In the genomic region with DNA sequence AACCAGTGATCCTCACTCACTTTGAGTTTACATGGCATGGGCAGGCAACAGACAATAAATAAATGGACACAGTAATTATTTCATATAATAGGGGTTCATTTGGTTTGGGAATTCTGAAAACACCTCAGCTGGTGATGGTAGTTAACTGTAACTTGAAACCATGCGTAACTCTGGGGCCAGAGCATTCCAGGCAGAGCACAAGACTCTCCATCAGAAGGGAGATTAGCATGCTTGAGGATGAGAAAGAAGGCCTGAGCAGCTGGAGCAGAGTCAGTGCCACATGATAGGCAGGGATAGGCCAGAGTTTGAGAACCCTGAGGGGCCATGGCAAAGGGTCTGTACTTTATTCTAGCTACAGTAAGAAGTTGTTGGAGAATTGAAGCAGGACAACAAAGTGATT, we compare ENCODE assay signal across 19 cellular contexts. TPM values are rescaled to one million over a fixed set of nuclear protein-coding genes. Genes with fewer than 3 reads are reported as not detected.
DNase-seq lines count a peak whose midpoint lies in the region; ATAC-seq, FAIRE-seq and TF ChIP-seq lines count a peak whose summit lies in the region.
"Had no signal": no experiment of that assay in that cellular context is flagged by ENCODE, and none has a peak within 500 bp of the region (broad histone marks: within the 10 kb centered on the region; RNA-seq: fewer than 3 reads in every experiment).

No MANE protein-coding gene starts in this region.

- no peaks in the 10 kb centered on the region for H3K36me3 Mint-ChIP-seq in GM23338 (ENCODE audit: low read depth)
- H3K36me3 Mint-ChIP-seq: CD8-positive, alpha-beta T cell had no signal

- no peak overlapping the region for H4K91ac ChIP-seq in H1 (replicated peaks; ENCODE audit: insufficient read length, low read length)

- no peak for TF ChIP-seq POLR2A in H1 (IDR thresholded peaks at IDR 0.05; ENCODE audit: control extremely low read depth in 1 of 2, low read depth in 2 of 2, low read length in 2 of 2)

- no TSS peak for BruUV-seq in PC-3 (replicated peaks; lab: Mats Ljungman, UMichigan)

- H3K4me3 ChIP-seq in GM23338 = no peak overlapping the region
- no peak overlapping the region for H3K4me3 ChIP-seq in PC-3 (ENCODE audit: low read length)
- no peak overlapping the region for H3K4me3 ChIP-seq in H1 (ENCODE audit: extremely low read depth in 1 of 4, insufficient read depth in 2 of 4, low read depth in 3 of 4, low read length in 4 of 4)
- H3K4me3 ChIP-seq in mesendoderm (ENCODE audit: low read length) = no peak overlapping the region
- H3K4me3 ChIP-seq: GM23248, MG63, PC-9 had no signal

- TF ChIP-seq CTCF in GM23338 (conservative IDR thresholded peaks at IDR 0.05; ENCODE audit: low read depth in 2 of 2) (no peak), PC-3 (conservative IDR thresholded peaks at IDR 0.05; ENCODE audit: low read depth, low read length) (no peak), H1 (IDR thresholded peaks at IDR 0.05; ENCODE audit: control extremely low read depth in 1 of 3, insufficient read depth in 1 of 3, low read depth in 1 of 3, low read length in 3 of 3) (no peak)

- H3K4ac ChIP-seq in H1 (replicated peaks; ENCODE audit: insufficient read length, low read depth, low read length) (no peak overlapping the region), mesendoderm (ENCODE audit: low read depth, low read length) (no peak overlapping the region)

- no peak overlapping the region for H2BK20ac ChIP-seq in H1 (ENCODE audit: low read length)

- no peak for FAIRE-seq in H1 (lab: Jason Lieb, UNC)

- no peak overlapping the region for H3K4me3 Mint-ChIP-seq in GM23338
- H3K4me3 Mint-ChIP-seq: CD8-positive, alpha-beta T cell had no signal

- H2BK15ac ChIP-seq in H1 (ENCODE audit: low read length) = no peak overlapping the region
- H2BK15ac ChIP-seq in mesendoderm (replicated peaks; ENCODE audit: low read depth) = no peak overlapping the region

- H3K4me1 Mint-ChIP-seq in GM23338 = peaks cover 6% of the 10 kb centered on the region; the same call in 2 of the 3 replicates

- no peak overlapping the region for H2BK5ac ChIP-seq in H1 (ENCODE audit: low read depth, low read length)
- no peak overlapping the region for H2BK5ac ChIP-seq in mesendoderm (ENCODE audit: low read length)

- POLR2A ChIA-PET in PC-3 (lab: Charles Lee; ENCODE audit: unreplicated experiment) (interaction anchor here (0.9 kb wide), 1 partner anchor 94 kb away, joined by 7 read pairs; no protein-coding TSS in a partner anchor), H1 (lab: Charles Lee; ENCODE audit: partially characterized antibody) (no interaction called here)

- no peak overlapping the region for H4K8ac ChIP-seq in H1 (ENCODE audit: extremely low read depth, insufficient read depth, low read length)
- no peak overlapping the region for H4K8ac ChIP-seq in mesendoderm (ENCODE audit: low read depth, low read length)

- H3K27ac ChIP-seq in GM23338 (ENCODE audit: low read depth) (no peak overlapping the region), PC-3 (ENCODE audit: low read length) (peak overlapping the region; percentile 96), H1 (ENCODE audit: low read depth, low read length) (no peak overlapping the region), mesendoderm (ENCODE audit: low read depth, low read length) (no peak overlapping the region)
- H3K27ac ChIP-seq: GM23248, KMS-11, PC-9 had no signal

- 0% methylated on average over 1 of the region's 1 CpG; no CpG with 5 or more reads in 1 of the 2 experiments for WGBS in H1 (ENCODE audit: extremely low coverage in 1 of 2, insufficient coverage in 1 of 2, insufficient read length in 1 of 2, insufficient replicate concordance in 2 of 2, low coverage in 1 of 2, low lambda C conversion rate in 2 of 2, missing lambda C conversion rate in 1 of 2), 2 experiments
- no CpG with 5 or more reads among the region's 1 CpG for WGBS in mesendoderm (ENCODE audit: extremely low coverage, insufficient coverage, low lambda C conversion rate)

- H3K27ac Mint-ChIP-seq in GM23338 = no peak overlapping the region
- H3K27ac Mint-ChIP-seq: CD8-positive, alpha-beta T cell had no signal

- H3F3A ChIP-seq in GM23338 (replicated peaks; ENCODE audit: low read depth) (no peaks in the 10 kb centered on the region), PC-3 (ENCODE audit: low read length, unreplicated experiment) (peaks cover 37% of the 10 kb centered on the region)

- H3K23ac ChIP-seq in H1 (ENCODE audit: insufficient read length) (no peak overlapping the region), mesendoderm (ENCODE audit: low read length) (no peak overlapping the region)

- H3K4me1 ChIP-seq in GM23338 (ENCODE audit: insufficient read depth) (peaks cover 11% of the 10 kb centered on the region; the same call in 1 of the 2 replicates), PC-3 (ENCODE audit: insufficient read depth, low read length) (peaks cover 63% of the 10 kb centered on the region), H1 (replicated peaks in 1 of 4; ENCODE audit: control insufficient read depth in 3 of 4, insufficient read depth in 4 of 4, low read length in 3 of 4) (no peaks in the 10 kb centered on the region), mesendoderm (ENCODE audit: control insufficient read depth, low read depth, low read length) (no peaks in the 10 kb centered on the region)

- no peak for TF ChIP-seq EP300 in H1 (IDR thresholded peaks at IDR 0.05; ENCODE audit: borderline replicate concordance in 1 of 2, low read depth in 2 of 2, low read length in 2 of 2)

- H3K79me2 ChIP-seq in GM23338 (replicated peaks; ENCODE audit: insufficient read depth) = no peaks in the 10 kb centered on the region
- no peaks in the 10 kb centered on the region for H3K79me2 ChIP-seq in PC-3 (ENCODE audit: low read length)
- no peaks in the 10 kb centered on the region for H3K79me2 ChIP-seq in H1 (ENCODE audit: control insufficient read depth in 1 of 2, insufficient read depth in 2 of 2, low read length in 2 of 2)
- no peaks in the 10 kb centered on the region for H3K79me2 ChIP-seq in mesendoderm (ENCODE audit: control insufficient read depth, insufficient read depth, low read length)

- H3K36me3 ChIP-seq in GM23338 (ENCODE audit: insufficient read depth) = no peaks in the 10 kb centered on the region
- H3K36me3 ChIP-seq in PC-3 (ENCODE audit: low read depth, low read length) = no peaks in the 10 kb centered on the region
- no peaks in the 10 kb centered on the region for H3K36me3 ChIP-seq in H1 (ENCODE audit: control insufficient read depth in 2 of 4, insufficient read depth in 4 of 4, low read length in 3 of 4)
- no peaks in the 10 kb centered on the region for H3K36me3 ChIP-seq in mesendoderm (ENCODE audit: control insufficient read depth, insufficient read depth, low read length)
- H3K36me3 ChIP-seq: MG63 had no signal

- H4K5ac ChIP-seq in H1 (ENCODE audit: insufficient read length, low read depth, low read length) (no peak overlapping the region), mesendoderm (ENCODE audit: low read length) (no peak overlapping the region)

- H3K9ac ChIP-seq in PC-3 (ENCODE audit: low read length) (peak overlapping the region; percentile 86), H1 (replicated peaks in 1 of 4; ENCODE audit: extremely low read depth in 1 of 4, low read depth in 3 of 4, low read length in 3 of 4) (no peak overlapping the region), mesendoderm (ENCODE audit: low read length) (no peak overlapping the region)
- H3K9ac ChIP-seq: GM23248, KMS-11 had no signal

- CTCF ChIA-PET in PC-3 (lab: Charles Lee) (interaction anchor here (1.5 kb wide), 1 partner anchor 46 kb away, joined by 7 read pairs; no protein-coding TSS in a partner anchor), H1 (lab: Charles Lee; ENCODE audit: partially characterized antibody) (interaction anchor here (1.2 kb wide), 1 partner anchor 12 kb away, joined by 3 read pairs; no protein-coding TSS in a partner anchor)

- H2BK12ac ChIP-seq in H1 (ENCODE audit: low read depth, low read length) = no peak overlapping the region

- no peaks in the 10 kb centered on the region; the same call in 1 of the 2 replicates for H3K9me2 ChIP-seq in GM23338 (ENCODE audit: insufficient read depth)
- H3K9me2 ChIP-seq in PC-3 (replicated peaks; ENCODE audit: low read length) = no peaks in the 10 kb centered on the region

- H3K27me3 ChIP-seq in GM23338 (ENCODE audit: insufficient read depth) = no peaks in the 10 kb centered on the region
- no peaks in the 10 kb centered on the region for H3K27me3 ChIP-seq in PC-3 (ENCODE audit: low read length)
- H3K27me3 ChIP-seq in H1 (replicated peaks in 1 of 4; ENCODE audit: control insufficient read depth in 3 of 4, extremely low read depth in 1 of 4, insufficient read depth in 3 of 4, low read length in 3 of 4) = no peaks in the 10 kb centered on the region
- no peaks in the 10 kb centered on the region for H3K27me3 ChIP-seq in mesendoderm (ENCODE audit: insufficient read depth, low read length, poor library complexity)
- H3K27me3 ChIP-seq: MG63 had no signal

- H3K18ac ChIP-seq in H1 (ENCODE audit: extremely low read depth, low read length) (no peak overlapping the region), mesendoderm (ENCODE audit: low read length) (no peak overlapping the region)

- H3K9me3 Mint-ChIP-seq in GM23338 = no peaks in the 10 kb centered on the region
- H3K9me3 Mint-ChIP-seq: CD8-positive, alpha-beta T cell had no signal

- intact Hi-C loops in PC-3 (cut with micrococcal nuclease) = loop anchor here (5.0 kb wide), 3 partner anchors 338 to 413 kb away; a partner anchor contains a TSS

- no peak overlapping the region for H2BK120ac ChIP-seq in H1 (replicated peaks; ENCODE audit: low read depth, low read length)
- no peak overlapping the region for H2BK120ac ChIP-seq in mesendoderm (ENCODE audit: low read depth, low read length)

- H2AFZ ChIP-seq in GM23338 (no peak overlapping the region), PC-3 (ENCODE audit: low read length) (no peak overlapping the region), H1 (ENCODE audit: low read length) (no peak overlapping the region)
- H2AFZ ChIP-seq: GM23248, PC-9 had no signal

- DNase-seq in GM23338 (ENCODE audit: low spot score) = peak; percentile 64
- DNase-seq in PC-3 = no peak
- DNase-seq in H1 (ENCODE audit: low read depth in 1 of 2, low spot score in 2 of 2) = no peak
- peak; percentile 38 for DNase-seq in mesendoderm
- no peak for DNase-seq in T-helper 9 cell
- DNase-seq in T-helper 1 cell = no peak
- DNase-seq in RKO (ENCODE audit: low spot score) = no peak
- DNase-seq: CD8-positive, alpha-beta T cell; DND-41; GF-D8; GM23248; MG63; NCI-H1105; NCI-H187 treated with DMSO at 0.1 percent for 48 hours; NCI-H510A treated with DMSO at 0.1 percent for 48 hours; PC-9; Right ventricle myocardium superior had no signal

- no peaks in the 10 kb centered on the region for H3K23me2 ChIP-seq in H1 (ENCODE audit: low read depth, low read length)

- no peak overlapping the region for H3K56ac ChIP-seq in H1 (replicated peaks; ENCODE audit: insufficient read length, low read depth, low read length)
- no peak overlapping the region for H3K56ac ChIP-seq in mesendoderm (ENCODE audit: low read length)

- ATAC-seq in GM23338 (peak; percentile 77), PC-3 (no peak), HG02571 (IDR thresholded peaks at IDR 0.05; ENCODE audit: unreplicated experiment) (no peak)
- ATAC-seq: CD8-positive, alpha-beta T cell had no signal

- H3K79me1 ChIP-seq in H1 (ENCODE audit: low read depth, low read length) (no peaks in the 10 kb centered on the region), mesendoderm (ENCODE audit: low read length) (no peaks in the 10 kb centered on the region)

- H3K4me2 ChIP-seq in GM23338 = no peak overlapping the region
- H3K4me2 ChIP-seq in PC-3 (ENCODE audit: low read length) = peak overlapping the region; percentile 48
- H3K4me2 ChIP-seq in H1 (ENCODE audit: insufficient read depth in 1 of 2, low read depth in 2 of 2, low read length in 2 of 2) = no peak overlapping the region
- no peak overlapping the region for H3K4me2 ChIP-seq in mesendoderm (ENCODE audit: low read length)
- H3K4me2 ChIP-seq: KMS-11, PC-9 had no signal

- H3K9me3 ChIP-seq in PC-3 (ENCODE audit: low read length) (no peaks in the 10 kb centered on the region), H1 (ENCODE audit: insufficient read depth in 2 of 2, low read depth in 1 of 2, low read length in 1 of 2) (no peaks in the 10 kb centered on the region)
- H3K9me3 ChIP-seq: MG63 had no signal

- no peak overlapping the region for H3K14ac ChIP-seq in H1 (ENCODE audit: insufficient read length)

- H4K20me1 ChIP-seq in GM23338 (replicated peaks; ENCODE audit: insufficient read depth) (no peaks in the 10 kb centered on the region), PC-3 (ENCODE audit: low read length) (no peaks in the 10 kb centered on the region), H1 (replicated peaks in 1 of 2; ENCODE audit: control insufficient read depth in 1 of 2, insufficient read depth in 2 of 2, low read length in 2 of 2) (no peaks in the 10 kb centered on the region)

- H2AK5ac ChIP-seq in H1 (ENCODE audit: low read depth, low read length) = no peak overlapping the region
- no peak overlapping the region for H2AK5ac ChIP-seq in mesendoderm (ENCODE audit: low read length)

- peaks cover 3% of the 10 kb centered on the region for H3K27me3 Mint-ChIP-seq in GM23338 (ENCODE audit: insufficient read depth, low read depth, poor library complexity)

- no peak for TF ChIP-seq RAD21 in H1 (IDR thresholded peaks at IDR 0.05 in 1 of 2, conservative IDR thresholded peaks at IDR 0.05 in 1 of 2; ENCODE audit: low read depth in 2 of 2, low read length in 2 of 2)

RNA-seq across cellular contexts. Expression of a gene that starts 56.3 kb away (rescaled TPM):
- not detected in 2 replicates for total RNA-seq in GM23338 (2014; rRNA removed; shearing (Covaris generic))
- 0.11 and 0.12 TPM in 2 replicates for polyA plus RNA-seq in GM23338 (2016; fragmentation: Nextera tagmentation; extraction: Ambion mirVana)
- total RNA-seq in PC-3 (2014; rRNA removed) = 360 and 477 TPM in 2 replicates
- not detected in 2 replicates for total RNA-seq in H1 (2021; fragmentation: NEBNext Ultra II Directional; extraction: Animal tissue kit (Norgen Biotek cat#: 25700))
- not detected in 2 replicates for polyA plus RNA-seq in H1 (2011; rRNA removed)
- not detected for polyA plus RNA-seq in H1 (2011; cell fraction: cytosol; rRNA removed)
- polyA plus RNA-seq in H1 (2011; cell fraction: nucleus; rRNA removed) = not detected
- not detected in 4 replicates for polyA plus RNA-seq in H1 (2012, experiment 1 of 2)
- not detected for polyA plus RNA-seq in H1 (2012, experiment 2 of 2)
- polyA plus RNA-seq in H1 (2013, experiment 1 of 2) = 0.16 TPM
- not detected for polyA plus RNA-seq in H1 (2013, experiment 2 of 2)
- not detected in 2 replicates for polyA minus RNA-seq in H1 (2011; rRNA and poly(A)+ RNA removed)
- polyA minus RNA-seq in H1 (2011; cell fraction: cytosol; rRNA and poly(A)+ RNA removed) = not detected
- not detected for polyA minus RNA-seq in H1 (2011; cell fraction: nucleus; rRNA and poly(A)+ RNA removed)
- not detected for polyA plus RNA-seq in mesendoderm (2013, experiment 1 of 2)
- polyA plus RNA-seq in mesendoderm (2013, experiment 2 of 2) = not detected
- total RNA-seq: Right ventricle myocardium superior had no signal

Comparison
In these comparisons a context has a peak if more than half of its experiments do, and no peak if none do; other contexts are left out.
1. DNase-seq: peak in GM23338 (single experiment) and mesendoderm (single experiment); none in PC-3 (single experiment), H1 (0 of 2), T-helper 9 cell (single experiment), T-helper 1 cell (0 of 5) and RKO (single experiment).
2. RNA of a gene that starts 56.3 kb away (total RNA-seq): 360 to 477 TPM in PC-3; not detected in GM23338 and not detected in H1; every median in the first group is over 100 times any median in the second.